ENCODE assay signal across 8 cellular contexts in genomic region chr2:207617011-207617671, GRCh38. TPM values are rescaled to one million over a fixed set of nuclear protein-coding genes. Genes with fewer than 3 reads are reported as not detected.
DNase-seq lines count a peak whose midpoint lies in the region; ATAC-seq and TF ChIP-seq lines count a peak whose summit lies in the region.

No MANE protein-coding gene starts in this region.

- H3K4me3 ChIP-seq in prostate gland, result no peak overlapping the region

- peak; percentile 73 for DNase-seq in GM03348 (ENCODE audit: low spot score)
- DNase-seq in SW480 (ENCODE audit: low spot score), result peak; percentile 32
- peak; percentile 85 to 89 for DNase-seq in foreskin keratinocyte
- no peak for DNase-seq in prostate gland (ENCODE audit: low spot score)
- DNase-seq in RPMI8226, result no peak
- no peak for DNase-seq in DMS53 (lab: John Stamatoyannopoulos, UW)
- DNase-seq in cortex of kidney (lab: John Stamatoyannopoulos, UW), result no peak

- intact Hi-C loops in prostate gland (cut with DNase I), result loop anchor here (10.0 kb wide), 1 partner anchor 648 kb away; the partner anchor contains the start of gene PIKFYVE

- TF ChIP-seq POLR2A in prostate gland (IDR thresholded peaks at IDR 0.05), result no peak

- peaks cover 20% of the 10 kb centered on the region for H3K4me1 ChIP-seq in foreskin keratinocyte
- no peaks in the 10 kb centered on the region for H3K4me1 ChIP-seq in prostate gland (replicated peaks)

- TF ChIP-seq CTCF in foreskin keratinocyte (conservative IDR thresholded peaks at IDR 0.05), result no peak
- TF ChIP-seq CTCF in prostate gland (IDR thresholded peaks at IDR 0.05), result no peak

- H3K9me3 ChIP-seq in prostate gland, result no peaks in the 10 kb centered on the region

- H3K36me3 ChIP-seq in prostate gland, result no peaks in the 10 kb centered on the region

- H3K27me3 ChIP-seq in foreskin keratinocyte (no peaks in the 10 kb centered on the region), prostate gland (replicated peaks; ENCODE audit: insufficient read depth) (no peaks in the 10 kb centered on the region)

- H3K27ac ChIP-seq in foreskin keratinocyte (peak overlapping the region; percentile 32), prostate gland (peak overlapping the region; percentile 42 to 54)

- ATAC-seq in foreskin keratinocyte (peak; percentile 78), GM18498 (IDR thresholded peaks at IDR 0.05; ENCODE audit: unreplicated experiment) (no peak)

- 53% methylated on average over 6 of the region's 6 CpGs for WGBS in prostate gland

RNA-seq across cellular contexts. Expression of gene METTL21A, which starts 8.1 kb away (rescaled TPM):
- total RNA-seq in foreskin keratinocyte, result 12.5 and 16.7 TPM in 2 replicates
- 12.1 and 16.9 TPM in 2 replicates for polyA plus RNA-seq in foreskin keratinocyte
- total RNA-seq in prostate gland, result 10 to 100 TPM in 1 of 2 donors, 1 to 10 TPM in 1; 5.2 to 15.5 TPM

Comparison
In these comparisons a context has a peak if more than half of its experiments do, and no peak if none do; other contexts are left out.
1. DNase-seq: peak in GM03348 (single experiment), SW480 (single experiment) and foreskin keratinocyte (2 of 2); none in prostate gland (single experiment), RPMI8226 (single experiment), DMS53 (single experiment) and cortex of kidney (single experiment).